Comparison of ENCODE assay signal across 22 cellular contexts in the genomic region with DNA sequence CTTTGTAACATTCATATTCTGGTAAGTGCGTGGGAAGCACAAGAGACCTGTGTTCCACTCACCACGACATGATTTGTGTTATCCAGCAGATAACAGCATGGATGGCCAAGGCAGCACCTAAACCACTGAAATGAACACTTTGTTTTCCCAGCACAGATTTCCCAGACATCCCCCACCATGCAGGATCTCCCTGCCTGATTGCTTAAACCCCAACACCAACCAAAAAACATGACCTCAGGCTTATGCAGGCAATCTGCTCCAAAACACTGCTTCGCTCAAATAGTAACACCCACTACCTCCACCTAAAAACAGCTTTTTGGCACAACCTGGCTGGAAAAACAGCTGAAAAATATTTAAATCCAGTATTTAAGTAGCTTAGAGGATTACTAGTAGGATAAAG.
A peak's percentile ranks its signal among the peaks of the same experiment; 100 is the strongest.
DNase-seq lines count a peak whose midpoint lies in the region; ATAC-seq and TF ChIP-seq lines count a peak whose summit lies in the region.
"Had no signal": no experiment of that assay in that cellular context is flagged by ENCODE, and none has a peak within 500 bp of the region (broad histone marks: within the 10 kb centered on the region; RNA-seq: fewer than 3 reads in every experiment).

No MANE protein-coding gene starts in this region.

- no peaks in the 10 kb centered on the region for H3K4me1 ChIP-seq in Peyer's patch
- H3K4me1 ChIP-seq: BLaER1 treated with 17β-estradiol and CSF1 and Interleukin-3, amounts not matched to agents 10 nM and 100 nM; SJCRH30 had no signal

- TF ChIP-seq POLR2A in Peyer's patch (IDR thresholded peaks at IDR 0.05), result no peak

- H3K4me3 ChIP-seq in fibroblast of pulmonary artery (replicated peaks; ENCODE audit: low read depth, low read length), result no peak overlapping the region
- H3K4me3 ChIP-seq in Peyer's patch, result no peak overlapping the region
- H3K4me3 ChIP-seq: BLaER1 treated with 17β-estradiol and CSF1 and Interleukin-3, amounts not matched to agents 10 nM and 100 nM; SJCRH30 had no signal

- no peak for TF ChIP-seq CTCF in fibroblast of pulmonary artery (IDR thresholded peaks at IDR 0.05; ENCODE audit: low read length, missing control alignments)
- no peak for TF ChIP-seq CTCF in Peyer's patch (IDR thresholded peaks at IDR 0.05)

- H3K27ac ChIP-seq in Peyer's patch, result no peak overlapping the region
- H3K27ac ChIP-seq: BLaER1 treated with 17β-estradiol and CSF1 and Interleukin-3, amounts not matched to agents 10 nM and 100 nM; HL-60; KMS-11; SJCRH30 had no signal

- DNase-seq in D341Med (ENCODE audit: low spot score), result peak; percentile 61
- peak; percentile 76 for DNase-seq in NCI-H82 (lab: John Stamatoyannopoulos, UW)
- peak; percentile 3 for DNase-seq in fibroblast of pulmonary artery (ENCODE audit: low read depth)
- peak; percentile 11 for DNase-seq in retina
- no peak for DNase-seq in NCI-H2196 treated with DMSO at 0.1 percent for 48 hours (lab: John Stamatoyannopoulos, UW; ENCODE audit: unreplicated experiment)
- no peak for DNase-seq in Peyer's patch
- DNase-seq: CD4-positive, alpha-beta T cell; DMS53; GOT3; MM.1S; NCI-H2029 treated with DMSO at 0.1 percent for 48 hours; NCI-H2227 treated with DMSO at 0.1 percent for 48 hours; NK-92 treated with Interleukin-12 subunit alpha and Interleukin-12 subunit beta, amount 100 ng/mL, for 24 hours; PC-3; SJCRH30 had no signal

- no peaks in the 10 kb centered on the region for H3K27me3 ChIP-seq in Peyer's patch
- H3K27me3 ChIP-seq: BLaER1 treated with 17β-estradiol and CSF1 and Interleukin-3, amounts not matched to agents 10 nM and 100 nM; SJCRH30 had no signal

- ATAC-seq in HG03378 (IDR thresholded peaks at IDR 0.05; ENCODE audit: unreplicated experiment), result no peak
- ATAC-seq: HCT116, PC-3, Right ventricle myocardium inferior, SK-N-SH treated with all-trans-retinoic acid at 6 μM for 48 hours had no signal

- no peaks in the 10 kb centered on the region for H3K36me3 ChIP-seq in Peyer's patch
- H3K36me3 ChIP-seq: BLaER1 treated with 17β-estradiol and CSF1 and Interleukin-3, amounts not matched to agents 10 nM and 100 nM; SJCRH30 had no signal

- H3K9me3 ChIP-seq in Peyer's patch, result no peaks in the 10 kb centered on the region
- H3K9me3 ChIP-seq: BLaER1 treated with 17β-estradiol and CSF1 and Interleukin-3, amounts not matched to agents 10 nM and 100 nM; SJCRH30 had no signal

Comparison
In these comparisons a context has a peak if more than half of its experiments do, and no peak if none do; other contexts are left out.
1. DNase-seq: peak in D341Med (single experiment), NCI-H82 (single experiment), fibroblast of pulmonary artery (single experiment) and retina (single experiment); none in NCI-H2196 treated with DMSO at 0.1 percent for 48 hours (single experiment) and Peyer's patch (0 of 3).